In the genomic region with DNA sequence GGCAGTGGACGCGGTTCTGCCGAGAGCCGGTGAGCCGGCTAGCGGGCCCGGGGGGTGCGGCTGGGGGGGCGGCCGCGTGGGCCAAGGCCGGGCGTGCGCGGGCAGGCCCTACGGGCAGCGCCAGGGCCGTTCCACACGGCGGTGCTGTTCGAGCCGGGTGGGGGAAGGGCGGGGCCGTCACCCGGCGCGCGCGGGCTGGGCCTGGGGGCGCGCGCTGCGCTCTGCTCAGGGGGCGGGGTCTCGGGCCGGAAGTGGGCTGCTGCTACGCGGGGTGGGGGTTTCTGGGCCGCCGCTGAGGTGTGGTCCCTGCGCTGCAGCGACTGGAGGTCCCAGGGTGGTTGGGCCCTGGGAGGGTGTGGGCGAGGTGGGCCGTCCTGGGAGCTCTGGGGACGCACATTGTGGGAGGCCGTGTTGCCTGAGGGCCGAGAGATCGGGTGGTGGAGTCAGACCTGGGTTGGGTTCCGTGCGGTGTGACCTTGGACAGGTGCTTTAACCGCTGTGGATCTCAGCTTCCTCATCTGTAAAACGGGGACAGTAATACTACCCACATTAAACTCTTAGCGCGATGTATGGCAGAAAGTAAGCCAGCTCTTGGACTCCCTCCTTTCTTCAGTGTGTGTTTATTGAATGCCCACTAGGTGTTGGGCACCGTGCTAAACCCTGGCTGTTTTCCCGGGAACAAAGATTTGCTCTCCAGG, we compare ENCODE assay signal across 9 cellular contexts. TPM values are rescaled to one million over a fixed set of nuclear protein-coding genes. Genes with fewer than 3 reads are reported as not detected.
DNase-seq lines count a peak whose midpoint lies in the region; ATAC-seq and TF ChIP-seq lines count a peak whose summit lies in the region.
"Had no signal": no experiment of that assay in that cellular context is flagged by ENCODE, and none has a peak within 500 bp of the region (broad histone marks: within the 10 kb centered on the region; RNA-seq: fewer than 3 reads in every experiment).

No MANE protein-coding gene starts in this region.

- H3K9ac ChIP-seq in BLaER1, result peak overlapping the region; percentile 90
- peak overlapping the region; percentile 81 to 95 (median 87) for H3K9ac ChIP-seq in subcutaneous abdominal adipose tissue (ENCODE audit: low read length in 5 of 5)

- H3K4me1 ChIP-seq in BLaER1 (peaks cover 43% of the 10 kb centered on the region), subcutaneous abdominal adipose tissue (ENCODE audit: control insufficient read depth in 5 of 5, insufficient read depth in 5 of 5, low read length in 5 of 5) (peaks cover 2 to 46% (median 39%) of the 10 kb centered on the region in 5 donors)

- TF ChIP-seq CTCF in nephron (IDR thresholded peaks at IDR 0.05; ENCODE audit: unreplicated experiment in 3 of 3), result no peak

- H3K4me3 Mint-ChIP-seq in nephron, result peak overlapping the region; percentile 75 to 94 (median 90)

- peaks cover 39% of the 10 kb centered on the region for H3K4me1 Mint-ChIP-seq in nephron

- H3K36me3 ChIP-seq in BLaER1 (peaks cover 7% of the 10 kb centered on the region), subcutaneous abdominal adipose tissue (ENCODE audit: control insufficient read depth in 5 of 5, insufficient read depth in 5 of 5, low read length in 5 of 5) (no peaks in the 10 kb centered on the region)

- in situ Hi-C loops in GM18951 (cut with MboI; ENCODE audit: low sequenced_read_pairs, unreplicated experiment), result no loop called here

- H3K4me3 ChIP-seq in BLaER1 (peak overlapping the region; percentile 81), subcutaneous abdominal adipose tissue (ENCODE audit: low read depth in 1 of 5, low read length in 5 of 5) (peak overlapping the region; percentile 82 to 94 (median 92))

- ATAC-seq in HG03139 (IDR thresholded peaks at IDR 0.05; ENCODE audit: unreplicated experiment), result peak; percentile 46
- ATAC-seq in esophagus mucosa, result peak; percentile 91

- H3K27ac Mint-ChIP-seq in nephron, result peak overlapping the region; percentile 77 to 89 (median 87)

- H3K36me3 Mint-ChIP-seq in nephron (ENCODE audit: low read depth), result no peaks in the 10 kb centered on the region

- H4K20me1 ChIP-seq in BLaER1, result peaks cover 51% of the 10 kb centered on the region

- H3K27ac ChIP-seq in BLaER1 (peak overlapping the region; percentile 93), subcutaneous abdominal adipose tissue (ENCODE audit: low read depth, low read length) (peak overlapping the region; percentile 89)

- H3K9me3 ChIP-seq in BLaER1 (no peaks in the 10 kb centered on the region), subcutaneous abdominal adipose tissue (ENCODE audit: control insufficient read depth in 5 of 5, low read length in 5 of 5) (no peaks in the 10 kb centered on the region)

- no peaks in the 10 kb centered on the region for H3K27me3 ChIP-seq in BLaER1
- no peaks in the 10 kb centered on the region for H3K27me3 ChIP-seq in subcutaneous abdominal adipose tissue (ENCODE audit: control insufficient read depth in 5 of 5, insufficient read depth in 4 of 5, low read length in 5 of 5)

- TF ChIP-seq POLR2A in GM18951 (IDR thresholded peaks at IDR 0.05; ENCODE audit: extremely low read depth, insufficient read depth, insufficient read length), result peak; percentile 64

- peak; percentile 73 for DNase-seq in NCI-H510A treated with DMSO at 0.1 percent for 48 hours (lab: John Stamatoyannopoulos, UW)
- DNase-seq in activated CD8-positive, alpha-beta memory T cell treated with anti-CD3 and anti-CD28 coated beads, Interleukin-2, amount 50 U/mL, for 24 hours (ENCODE audit: extremely low read depth), result peak; percentile 62

- peaks cover 3% of the 10 kb centered on the region for H3K27me3 Mint-ChIP-seq in nephron (ENCODE audit: low read depth)

- no peaks in the 10 kb centered on the region for H3K9me3 Mint-ChIP-seq in nephron

- H3K4me2 ChIP-seq in BLaER1, result peak overlapping the region; percentile 85

RNA-seq across cellular contexts. Expression of a gene that starts 0.4 kb away (rescaled TPM):
- total RNA-seq in esophagus mucosa, result 49.2 TPM

RNA-seq across cellular contexts. Expression of a gene that starts 38.6 kb away (rescaled TPM):
- 0.48 TPM for total RNA-seq in esophagus mucosa
- total RNA-seq: dermis microvascular lymphatic vessel endothelial cell had no signal

RNA-seq across cellular contexts. Expression of a gene that starts 58.0 kb away (rescaled TPM):
- total RNA-seq in esophagus mucosa, result 0.84 TPM

Comparison
In these comparisons a context has a peak if more than half of its experiments do, and no peak if none do; other contexts are left out.
1. Peak in every context shown above with its lines: DNase-seq, ATAC-seq, H3K4me3 ChIP-seq and H3K27ac ChIP-seq.